20 cellular contexts compared by ENCODE assay signal in the genomic region with DNA sequence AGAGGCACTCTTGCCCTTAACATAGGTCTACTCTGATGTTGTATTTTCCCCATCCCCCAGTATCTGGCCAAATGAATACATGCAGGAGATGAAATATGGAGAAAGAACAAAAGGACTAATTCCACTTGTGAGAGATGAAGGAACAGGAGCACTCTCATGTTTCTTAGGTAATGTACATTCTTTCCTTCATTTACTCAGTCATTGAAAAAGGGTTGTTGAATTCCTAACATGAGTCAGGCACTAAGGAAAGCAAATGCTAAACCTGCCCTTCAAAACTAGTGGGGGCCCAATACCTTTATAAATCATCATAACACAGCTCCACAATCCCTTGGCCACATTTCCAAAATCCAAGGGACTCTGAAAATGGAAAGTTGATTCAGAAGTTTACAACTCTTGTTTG.
DNase-seq lines count a peak whose midpoint lies in the region; ATAC-seq and TF ChIP-seq lines count a peak whose summit lies in the region.
"Had no signal": no experiment of that assay in that cellular context is flagged by ENCODE, and none has a peak within 500 bp of the region (broad histone marks: within the 10 kb centered on the region; RNA-seq: fewer than 3 reads in every experiment).

No MANE protein-coding gene starts in this region.

- H3K27ac Mint-ChIP-seq in GM23338: no peak overlapping the region
- H3K27ac Mint-ChIP-seq: CD4-positive, CD25-positive, alpha-beta regulatory T cell had no signal

- H4K12ac ChIP-seq in trophoblast cell (ENCODE audit: low read depth, low read length): no peak overlapping the region

- H3K4me1 Mint-ChIP-seq in GM23338: no peaks in the 10 kb centered on the region
- H3K4me1 Mint-ChIP-seq: CD4-positive, CD25-positive, alpha-beta regulatory T cell had no signal

- peaks cover 2% of the 10 kb centered on the region for H3K9me3 ChIP-seq in trophoblast cell (ENCODE audit: insufficient read depth, low read depth, low read length)
- H3K9me3 ChIP-seq: BE2C had no signal

- H2BK5ac ChIP-seq in trophoblast cell (ENCODE audit: low read depth, low read length, poor library complexity): no peak overlapping the region

- no peaks in the 10 kb centered on the region for H4K20me1 ChIP-seq in GM23338 (replicated peaks; ENCODE audit: insufficient read depth)

- DNase-seq in HCEC 1CT: peak; percentile 21
- peak; percentile 69 for DNase-seq in amniotic epithelial cell (ENCODE audit: low read depth)
- peak; percentile 58 for DNase-seq in iris pigment epithelial cell (ENCODE audit: low read depth)
- no peak for DNase-seq in trophoblast cell
- DNase-seq in NK-92 (lab: John Stamatoyannopoulos, UW; ENCODE audit: unreplicated experiment): no peak
- DNase-seq in GM23338 (ENCODE audit: low spot score): no peak
- no peak for DNase-seq in stimulated activated naive CD4-positive, alpha-beta T cell treated with Interleukin-2 at 50 U/mL for 16 hours (lab: John Stamatoyannopoulos, UW)
- DNase-seq: BE2C; CD4-positive, CD25-positive, alpha-beta regulatory T cell; COR-L47; DMS 273 treated with DMSO at 0.1 percent for 48 hours; GDM1; GOT3; KBM-7; NCI-H1105; NCI-H1694; NCI-H2081 treated with DMSO at 0.1 percent for 48 hours; NCI-H2227 treated with DMSO at 0.1 percent for 48 hours; NCI-H774; PC-3 had no signal

- H3K4me2 ChIP-seq in trophoblast cell (ENCODE audit: low read length): no peak overlapping the region
- H3K4me2 ChIP-seq in GM23338: no peak overlapping the region

- H3K4ac ChIP-seq in trophoblast cell (ENCODE audit: low read depth, low read length): no peak overlapping the region

- TF ChIP-seq CTCF in GM23338 (conservative IDR thresholded peaks at IDR 0.05; ENCODE audit: low read depth in 2 of 2): no peak

- no peak overlapping the region for H3K4me3 ChIP-seq in trophoblast cell (ENCODE audit: low read depth, low read length)
- no peak overlapping the region for H3K4me3 ChIP-seq in GM23338

- H3K27me3 ChIP-seq in trophoblast cell (ENCODE audit: insufficient read depth, low read length): no peaks in the 10 kb centered on the region
- no peaks in the 10 kb centered on the region for H3K27me3 ChIP-seq in GM23338 (ENCODE audit: insufficient read depth)
- H3K27me3 ChIP-seq: BE2C had no signal

- no peak overlapping the region for H4K8ac ChIP-seq in trophoblast cell (ENCODE audit: low read depth, low read length)

- H3K36me3 Mint-ChIP-seq in GM23338 (ENCODE audit: low read depth): no peaks in the 10 kb centered on the region
- H3K36me3 Mint-ChIP-seq: CD4-positive, CD25-positive, alpha-beta regulatory T cell had no signal

- no peak overlapping the region for H3K18ac ChIP-seq in trophoblast cell (ENCODE audit: low read length)

- no peak overlapping the region for H3K4me3 Mint-ChIP-seq in GM23338
- H3K4me3 Mint-ChIP-seq: CD4-positive, CD25-positive, alpha-beta regulatory T cell had no signal

- no peak for ATAC-seq in GM23338
- ATAC-seq: PC-3 had no signal

- no peak overlapping the region for H3K23ac ChIP-seq in trophoblast cell (ENCODE audit: low read length)

- no peak overlapping the region for H4K91ac ChIP-seq in trophoblast cell (ENCODE audit: low read depth, low read length)

- no peaks in the 10 kb centered on the region for H3F3A ChIP-seq in GM23338 (replicated peaks; ENCODE audit: low read depth)

- H2AK5ac ChIP-seq in trophoblast cell (ENCODE audit: low read length): no peak overlapping the region

- H3K14ac ChIP-seq in trophoblast cell (ENCODE audit: low read length): no peak overlapping the region

- H3K9me2 ChIP-seq in GM23338 (ENCODE audit: insufficient read depth): no peaks in the 10 kb centered on the region

- H3K9me3 Mint-ChIP-seq in GM23338: no peaks in the 10 kb centered on the region

- no peak overlapping the region for H2BK12ac ChIP-seq in trophoblast cell (ENCODE audit: low read length)

- no peaks in the 10 kb centered on the region for H3K79me2 ChIP-seq in trophoblast cell (ENCODE audit: control insufficient read depth, insufficient read depth, low read length, poor library complexity)
- H3K79me2 ChIP-seq in GM23338 (replicated peaks; ENCODE audit: insufficient read depth): no peaks in the 10 kb centered on the region

- no peak overlapping the region for H2AFZ ChIP-seq in trophoblast cell (ENCODE audit: insufficient read depth, low read length, poor library complexity)
- H2AFZ ChIP-seq in GM23338: no peak overlapping the region

- H3K36me3 ChIP-seq in trophoblast cell (ENCODE audit: control insufficient read depth in 1 of 2, insufficient read depth in 2 of 2, low read length in 2 of 2) (no peaks in the 10 kb centered on the region), GM23338 (ENCODE audit: insufficient read depth) (no peaks in the 10 kb centered on the region)
- H3K36me3 ChIP-seq: BE2C had no signal

- no peak overlapping the region for H3K9ac ChIP-seq in trophoblast cell (ENCODE audit: low read length)

- no peak overlapping the region for H2BK120ac ChIP-seq in trophoblast cell (ENCODE audit: insufficient read depth, low read length, poor library complexity)

- peaks cover 3 to 6% of the 10 kb centered on the region in 2 experiments for H3K4me1 ChIP-seq in trophoblast cell (ENCODE audit: control insufficient read depth in 1 of 2, insufficient read depth in 2 of 2, low read length in 2 of 2)
- no peaks in the 10 kb centered on the region for H3K4me1 ChIP-seq in GM23338 (ENCODE audit: insufficient read depth)
- H3K4me1 ChIP-seq: BE2C had no signal

- H3K27ac ChIP-seq in trophoblast cell (ENCODE audit: low read depth, low read length) (peak overlapping the region; percentile 12), GM23338 (ENCODE audit: low read depth) (no peak overlapping the region)

- no peaks in the 10 kb centered on the region for H3K27me3 Mint-ChIP-seq in GM23338 (ENCODE audit: insufficient read depth, low read depth, poor library complexity)
- H3K27me3 Mint-ChIP-seq: CD4-positive, CD25-positive, alpha-beta regulatory T cell had no signal

- H3K79me1 ChIP-seq in trophoblast cell (ENCODE audit: low read length): peaks cover 6% of the 10 kb centered on the region

TF ChIP-seq in GM23338, 12 proteins besides CTCF, POLR2A, EP300 and RAD21:
- TF ChIP-seq EZH2phosphoT487 (IDR thresholded peaks at IDR 0.05; ENCODE audit: unreplicated experiment): no peak

Comparison
In these comparisons a context has a peak if more than half of its experiments do, and no peak if none do; other contexts are left out.
1. DNase-seq: peak in HCEC 1CT (single experiment), amniotic epithelial cell (single experiment) and iris pigment epithelial cell (single experiment); none in trophoblast cell (0 of 2), NK-92 (single experiment), GM23338 (single experiment) and stimulated activated naive CD4-positive, alpha-beta T cell treated with Interleukin-2 at 50 U/mL for 16 hours (single experiment).